ENCODE assay signal across 24 cellular contexts in the genomic region with DNA sequence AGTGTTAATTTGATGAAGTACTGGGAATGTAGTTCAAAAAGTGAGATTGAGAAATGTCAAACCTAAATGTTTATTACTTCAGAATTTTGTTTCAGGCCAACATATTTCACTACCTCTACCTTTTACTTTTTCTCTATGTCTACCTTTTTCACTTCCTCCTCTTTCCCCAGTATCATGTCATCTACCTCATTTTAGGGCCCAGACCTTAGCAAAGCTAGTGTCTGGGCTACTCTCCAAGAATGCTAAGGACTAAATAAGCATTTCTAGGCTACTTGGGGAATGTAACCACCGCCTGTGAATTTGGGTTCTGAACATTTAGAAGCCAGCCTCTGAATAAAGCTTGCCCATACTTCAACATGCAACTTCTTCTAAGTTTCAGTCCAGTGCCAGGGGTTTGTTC.
"Had no signal": no experiment of that assay in that cellular context is flagged by ENCODE, and none has a peak within 500 bp of the region (broad histone marks: within the 10 kb centered on the region; RNA-seq: fewer than 3 reads in every experiment).

No MANE protein-coding gene starts in this region.

- H3K4me1 ChIP-seq: ascending aorta, body of pancreas, colonic mucosa had no signal

- DNase-seq: activated CD4-positive, alpha-beta T cell treated with anti-CD3 and anti-CD28 coated beads for 36 hours; activated CD4-positive, alpha-beta T cell treated with anti-CD3 and anti-CD28 coated beads, Interleukin-2, amount 50 U/mL, for 1 hour; activated CD4-positive, alpha-beta T cell treated with anti-CD3 and anti-CD28 coated beads, Interleukin-2, amount 50 U/mL, for 48 hours; activated CD4-positive, CD25-positive, alpha-beta regulatory T cell; activated CD4-positive, CD25-positive, alpha-beta regulatory T cell treated with anti-CD3 and anti-CD28 coated beads, Interleukin-2, amount 50 U/mL, for 72 hours; activated CD8-positive, alpha-beta memory T cell treated with anti-CD3 and anti-CD28 coated beads for 24 hours; activated CD8-positive, alpha-beta T cell treated with anti-CD3 and anti-CD28 coated beads for 36 hours; activated effector memory CD4-positive, alpha-beta T cell treated with Interleukin-2 at 50 U/mL for 16 hours; activated naive CD4-positive, alpha-beta T cell treated with anti-CD3 and anti-CD28 coated beads for 36 hours; activated naive CD8-positive, alpha-beta T cell treated with anti-CD3 and anti-CD28 coated beads, Interleukin-2, amount 10 ng/mL, durations not matched to agents 7 days and 5 days; activated T-cell treated with anti-CD3 and anti-CD28 coated beads, Interleukin-2, amount 50 U/mL, for 4 hours; body of pancreas; caudate nucleus; cerebellar nuclear complex; colonic mucosa; effector CD8-positive, alpha-beta T cell; foreskin fibroblast; head of caudate nucleus; hippocampal formation; T-helper 2 cell had no signal

- H3K9me3 Mint-ChIP-seq: activated naive CD4-positive, alpha-beta T cell treated with anti-CD3 and anti-CD28 coated beads for 36 hours; activated naive CD8-positive, alpha-beta T cell treated with anti-CD3 and anti-CD28 coated beads, Interleukin-2, amount 10 ng/mL, durations not matched to agents 7 days and 5 days; activated T-helper 17 cell treated with anti-CD3 and anti-CD28 coated beads, Interleukin-2, amount 50 U/mL, for 72 hours had no signal

- H3K27me3 ChIP-seq: ascending aorta, body of pancreas, colonic mucosa had no signal

- H3K27ac ChIP-seq: ascending aorta, body of pancreas, colonic mucosa, epithelial cell of prostate had no signal

- H3K36me3 Mint-ChIP-seq: activated naive CD4-positive, alpha-beta T cell treated with anti-CD3 and anti-CD28 coated beads, Interleukin-2, amount 50 U/mL, for 24 hours; activated naive CD8-positive, alpha-beta T cell treated with anti-CD3 and anti-CD28 coated beads, Interleukin-2, amount 10 ng/mL, durations not matched to agents 7 days and 5 days had no signal

- H3K4me3 ChIP-seq: ascending aorta, body of pancreas, colonic mucosa had no signal

- H3K36me3 ChIP-seq: ascending aorta, colonic mucosa had no signal

- H3K27ac Mint-ChIP-seq: activated CD4-positive, alpha-beta T cell treated with anti-CD3 and anti-CD28 coated beads for 36 hours; activated CD8-positive, alpha-beta T cell treated with anti-CD3 and anti-CD28 coated beads for 36 hours; activated naive CD4-positive, alpha-beta T cell treated with anti-CD3 and anti-CD28 coated beads for 36 hours; activated naive CD4-positive, alpha-beta T cell treated with anti-CD3 and anti-CD28 coated beads, Interleukin-2, amount 50 U/mL, for 24 hours; activated naive CD8-positive, alpha-beta T cell treated with anti-CD3 and anti-CD28 coated beads, Interleukin-2, amount 10 ng/mL, durations not matched to agents 7 days and 5 days; activated T-helper 17 cell treated with anti-CD3 and anti-CD28 coated beads, Interleukin-2, amount 50 U/mL, for 72 hours had no signal

- ATAC-seq: activated CD4-positive, alpha-beta T cell treated with anti-CD3 and anti-CD28 coated beads for 36 hours; activated CD8-positive, alpha-beta T cell treated with anti-CD3 and anti-CD28 coated beads for 36 hours; activated T-cell treated with anti-CD3 and anti-CD28 coated beads, Interleukin-2, amount 50 U/mL, for 4 hours; activated T-helper 17 cell treated with anti-CD3 and anti-CD28 coated beads, Interleukin-2, amount 50 U/mL, for 72 hours; body of pancreas had no signal

- H3K9me3 ChIP-seq: colonic mucosa had no signal
